Comparison of ENCODE assay signal across 14 cellular contexts in genomic region chr7:127888411-127888810, GRCh38.
DNase-seq lines count a peak whose midpoint lies in the region.
"Had no signal": no experiment of that assay in that cellular context is flagged by ENCODE, and none has a peak within 500 bp of the region (broad histone marks: within the 10 kb centered on the region; RNA-seq: fewer than 3 reads in every experiment).

No MANE protein-coding gene starts in this region.

- H3K9me3 ChIP-seq in HAP-1, result no peaks in the 10 kb centered on the region

- peaks cover 25% of the 10 kb centered on the region for H3K36me3 ChIP-seq in HAP-1 (replicated peaks)

- H3K4me3 ChIP-seq in HAP-1, result no peak overlapping the region

- no peaks in the 10 kb centered on the region for H3K4me1 ChIP-seq in HAP-1

- H3K27me3 ChIP-seq in HAP-1 (ENCODE audit: low read depth), result no peaks in the 10 kb centered on the region

- in situ Hi-C loops in G401 (cut with HindIII; ENCODE audit: low sequenced_read_pairs) (no loop called here), HAP-1 (cut with MboI; ENCODE audit: low sequenced_read_pairs) (no loop called here)

- peak; percentile 59 for DNase-seq in G401 (ENCODE audit: low spot score)
- peak; percentile 34 for DNase-seq in NCI-H69 (lab: John Stamatoyannopoulos, UW)
- peak; percentile 48 for DNase-seq in cerebellar cortex (ENCODE audit: low spot score)
- DNase-seq in islet precursor cell, result peak; percentile 76
- no peak for DNase-seq in HAP-1 (ENCODE audit: low spot score in 2 of 2)
- DNase-seq in NCI-H446 treated with DMSO at 0.1 percent for 48 hours (lab: John Stamatoyannopoulos, UW), result no peak
- no peak for DNase-seq in NAMALWA (ENCODE audit: low spot score)
- DNase-seq: DMS79, H7, KG1, NCI-H1436, NCI-H1930, NCI-H226, NCI-H524 treated with DMSO at 0.1 percent for 48 hours had no signal

Comparison
In these comparisons a context has a peak if more than half of its experiments do, and no peak if none do; other contexts are left out.
1. DNase-seq: peak in G401 (single experiment), NCI-H69 (single experiment), cerebellar cortex (single experiment) and islet precursor cell (single experiment); none in HAP-1 (0 of 2), NCI-H446 treated with DMSO at 0.1 percent for 48 hours (single experiment) and NAMALWA (single experiment).